32 cellular contexts compared by ENCODE assay signal in genomic region chr18:33304277-33304676, GRCh38.
"Had no signal": no experiment of that assay in that cellular context is flagged by ENCODE, and none has a peak within 500 bp of the region (broad histone marks: within the 10 kb centered on the region; RNA-seq: fewer than 3 reads in every experiment).

No MANE protein-coding gene starts in this region.

- H3K36me3 Mint-ChIP-seq: naive thymus-derived CD8-positive, alpha-beta T cell; stimulated activated memory B cell treated with anti-CD40 and anti-IgM and Interleukin-4, amounts not matched to agents 10 μg/mL and 1 μg/mL and 100 μg/mL, for 72 hours; type B pancreatic cell had no signal

- H3K9me3 ChIP-seq: ovary, psoas muscle, suprapubic skin, testis, tibial artery, transverse colon, upper lobe of right lung, uterus had no signal

- H2AFZ ChIP-seq: parathyroid adenoma had no signal

- H3K4me2 ChIP-seq: smooth muscle cell had no signal

- H3K9me3 Mint-ChIP-seq: type B pancreatic cell had no signal

- H3K27ac Mint-ChIP-seq: naive thymus-derived CD8-positive, alpha-beta T cell; natural killer cell treated with Interleukin-12 subunit alpha and Interleukin-12 subunit beta and Interleukin-15 and Interleukin-18, amount 100 ng/mL, for 72 hours; nephron progenitor cell; progenitor cell of endocrine pancreas; stimulated activated memory B cell treated with anti-CD40 and anti-IgM and Interleukin-4, amounts not matched to agents 10 μg/mL and 1 μg/mL and 100 μg/mL, for 72 hours; stimulated activated naive CD8-positive, alpha-beta T cell treated with anti-CD3 and anti-CD28 coated beads, Interleukin-15, amount 100 ng/mL, for 72 hours; type B pancreatic cell had no signal

- H3K4me1 Mint-ChIP-seq: naive thymus-derived CD8-positive, alpha-beta T cell; nephron progenitor cell; neural crest cell; stimulated activated memory B cell treated with anti-CD40 and anti-IgM and Interleukin-4, amounts not matched to agents 10 μg/mL and 1 μg/mL and 100 μg/mL, for 72 hours; stimulated activated naive CD8-positive, alpha-beta T cell treated with anti-CD3 and anti-CD28 coated beads, Interleukin-15, amount 100 ng/mL, for 72 hours had no signal

- DNase-seq: naive thymus-derived CD8-positive, alpha-beta T cell; nephron progenitor cell; occipital lobe; ovary; posterior cingulate gyrus; psoas muscle; right cardiac atrium; spleen; stimulated activated CD4-positive, alpha-beta T cell treated with anti-CD3 and anti-CD28 coated beads, Interleukin-12 subunit alpha, Interleukin-12 subunit beta, amount 100 ng/mL, for 4 hours; stimulated activated CD4-positive, alpha-beta T cell treated with anti-CD3 and anti-CD28 coated beads, Interleukin-1b, Interleukin-23, amount 100 ng/mL, for 48 hours; stimulated activated CD4-positive, alpha-beta T cell treated with anti-CD3 and anti-CD28 coated beads, Interleukin-4, amount 100 ng/mL, for 1 hour; stimulated activated CD4-positive, alpha-beta T cell treated with anti-CD3 and anti-CD28 coated beads, Interleukin-4, amount 100 ng/mL, for 4 hours; stimulated activated CD8-positive, alpha-beta memory T cell treated with anti-CD3 and anti-CD28 coated beads, Interleukin-4, amount 100 ng/mL, for 48 hours; stimulated activated naive CD4-positive, alpha-beta T cell; stimulated activated naive CD8-positive, alpha-beta T cell treated with anti-CD3 and anti-CD28 coated beads, Interleukin-15, amount 100 ng/mL, for 72 hours; stimulated activated naive CD8-positive, alpha-beta T cell treated with anti-CD3 and anti-CD28 coated beads, Interleukin-15, Interleukin-2, amounts not matched to agents 100 U/mL and 50 U/mL, for 24 hours; substantia nigra; testis; tibial artery; transverse colon; upper lobe of right lung; uterus had no signal

- H3K27me3 Mint-ChIP-seq: naive thymus-derived CD8-positive, alpha-beta T cell; natural killer cell treated with Interleukin-12 subunit alpha and Interleukin-12 subunit beta and Interleukin-15 and Interleukin-18, amount 100 ng/mL, for 72 hours; progenitor cell of endocrine pancreas; stimulated activated memory B cell treated with anti-CD40 and anti-IgM and Interleukin-4, amounts not matched to agents 10 μg/mL and 1 μg/mL and 100 μg/mL, for 72 hours; stimulated activated naive CD8-positive, alpha-beta T cell treated with anti-CD3 and anti-CD28 coated beads, Interleukin-15, amount 100 ng/mL, for 72 hours; type B pancreatic cell had no signal

- ATAC-seq: naive thymus-derived CD8-positive, alpha-beta T cell; natural killer cell treated with Interleukin-12 subunit alpha and Interleukin-12 subunit beta and Interleukin-15 and Interleukin-18, amount 100 ng/mL, for 72 hours; psoas muscle; right cardiac atrium; sciatic nerve; stimulated activated memory B cell treated with anti-CD40 and anti-IgM and Interleukin-4, amounts not matched to agents 10 μg/mL and 1 μg/mL and 100 μg/mL, for 72 hours; stimulated activated naive CD8-positive, alpha-beta T cell treated with anti-CD3 and anti-CD28 coated beads, Interleukin-15, amount 100 ng/mL, for 72 hours; stimulated activated naive CD8-positive, alpha-beta T cell treated with anti-CD3 and anti-CD28 coated beads, Interleukin-15, Interleukin-2, amounts not matched to agents 100 U/mL and 50 U/mL, for 24 hours; upper lobe of right lung had no signal

- H3K4me3 Mint-ChIP-seq: naive thymus-derived CD8-positive, alpha-beta T cell; natural killer cell treated with Interleukin-12 subunit alpha and Interleukin-12 subunit beta and Interleukin-15 and Interleukin-18, amount 100 ng/mL, for 72 hours; nephron progenitor cell; neural crest cell; stimulated activated memory B cell treated with anti-CD40 and anti-IgM and Interleukin-4, amounts not matched to agents 10 μg/mL and 1 μg/mL and 100 μg/mL, for 72 hours; stimulated activated naive CD8-positive, alpha-beta T cell treated with anti-CD3 and anti-CD28 coated beads, Interleukin-15, amount 100 ng/mL, for 72 hours; type B pancreatic cell had no signal

- H3K36me3 ChIP-seq: ovary, spleen, suprapubic skin, tibial artery, transverse colon, upper lobe of right lung, uterus had no signal

- H3K27ac ChIP-seq: ovary, parathyroid adenoma, psoas muscle, skin epidermis, spleen, suprapubic skin, testis, tibial artery, transverse colon, upper lobe of right lung, uterus had no signal

- H3K27me3 ChIP-seq: ovary, spleen, suprapubic skin, testis, tibial artery, transverse colon, upper lobe of right lung, uterus had no signal

- H3K4me1 ChIP-seq: parathyroid adenoma, psoas muscle, spleen, suprapubic skin, testis, tibial artery, transverse colon, upper lobe of right lung, uterus had no signal

- H3K9ac ChIP-seq: parathyroid adenoma had no signal

- H3K4me3 ChIP-seq: ovary, psoas muscle, skin epidermis, smooth muscle cell, spleen, suprapubic skin, testis, tibial artery, transverse colon, upper lobe of right lung, uterus had no signal
